ENCODE assay signal across 9 cellular contexts in genomic region chr9:6667633-6668280, GRCh38. TPM values are rescaled to one million over a fixed set of nuclear protein-coding genes. Genes with fewer than 3 reads are reported as not detected.
DNase-seq lines count a peak whose midpoint lies in the region; ATAC-seq and TF ChIP-seq lines count a peak whose summit lies in the region.
"Had no signal": no experiment of that assay in that cellular context is flagged by ENCODE, and none has a peak within 500 bp of the region (broad histone marks: within the 10 kb centered on the region; RNA-seq: fewer than 3 reads in every experiment).

No MANE protein-coding gene starts in this region.

- H3K27ac ChIP-seq in right atrium auricular region, result no peak overlapping the region
- no peak overlapping the region for H3K27ac ChIP-seq in dorsolateral prefrontal cortex

- DNase-seq in right atrium auricular region (ENCODE audit: low spot score) (no peak), Right ventricle myocardium inferior (ENCODE audit: missing footprints) (no peak), NCI-H446 (lab: John Stamatoyannopoulos, UW) (peak; percentile 39 to 70), dorsolateral prefrontal cortex (no peak), neural crest cell (ENCODE audit: low read depth, low spot score) (no peak), NCI-H510A treated with DMSO at 0.1 percent for 48 hours (lab: John Stamatoyannopoulos, UW) (no peak)
- DNase-seq: activated naive CD8-positive, alpha-beta T cell treated with anti-CD3 and anti-CD28 coated beads, Interleukin-2, amount 10 ng/mL, durations not matched to agents 7 days and 5 days had no signal

- H3K9me3 Mint-ChIP-seq in neural crest cell, result no peaks in the 10 kb centered on the region
- H3K9me3 Mint-ChIP-seq: activated naive CD8-positive, alpha-beta T cell treated with anti-CD3 and anti-CD28 coated beads, Interleukin-2, amount 10 ng/mL, durations not matched to agents 7 days and 5 days had no signal

- no peaks in the 10 kb centered on the region for H3K9me3 ChIP-seq in right atrium auricular region

- peaks cover 3% of the 10 kb centered on the region for H3K4me1 Mint-ChIP-seq in neural crest cell

- no peaks in the 10 kb centered on the region for H3K36me3 ChIP-seq in right atrium auricular region

- no peaks in the 10 kb centered on the region for H3K27me3 Mint-ChIP-seq in neural crest cell (ENCODE audit: low read depth)
- H3K27me3 Mint-ChIP-seq: activated naive CD8-positive, alpha-beta T cell treated with anti-CD3 and anti-CD28 coated beads, Interleukin-2, amount 10 ng/mL, durations not matched to agents 7 days and 5 days had no signal

- H3K4me1 ChIP-seq in right atrium auricular region, result no peaks in the 10 kb centered on the region

- H3K4me3 ChIP-seq in right atrium auricular region (no peak overlapping the region), dorsolateral prefrontal cortex (peak overlapping the region in 1 of 59 donors; percentile 16)

- TF ChIP-seq CTCF in right atrium auricular region (IDR thresholded peaks at IDR 0.05) (peak; percentile 37 to 61), dorsolateral prefrontal cortex (IDR thresholded peaks at IDR 0.05 in 54 of 56, conservative IDR thresholded peaks at IDR 0.05 in 2 of 56; ENCODE audit: low read depth in 1 of 56, partially characterized antibody in 56 of 56) (peak; percentile 40 to 79 (median 68)), neural crest cell (conservative IDR thresholded peaks at IDR 0.05) (peak; percentile 73)

- intact Hi-C loops in Right ventricle myocardium inferior (cut with DNase I) (loop anchor here (5.0 to 10.0 kb wide), 2 partner anchors 83 to 315 kb away; no protein-coding TSS in a partner anchor), dorsolateral prefrontal cortex (cut with DNase I) (loop anchor here (1.0 to 5.0 kb wide), 3 partner anchors 80 to 315 kb away; no protein-coding TSS in a partner anchor)

- H3K4me3 Mint-ChIP-seq in neural crest cell, result no peak overlapping the region
- H3K4me3 Mint-ChIP-seq: activated naive CD8-positive, alpha-beta T cell treated with anti-CD3 and anti-CD28 coated beads, Interleukin-2, amount 10 ng/mL, durations not matched to agents 7 days and 5 days had no signal

- H3K27me3 ChIP-seq in right atrium auricular region (no peaks in the 10 kb centered on the region), dorsolateral prefrontal cortex (no peaks in the 10 kb centered on the region)

- H3K36me3 Mint-ChIP-seq in neural crest cell (ENCODE audit: low read depth), result no peaks in the 10 kb centered on the region
- H3K36me3 Mint-ChIP-seq: activated naive CD8-positive, alpha-beta T cell treated with anti-CD3 and anti-CD28 coated beads, Interleukin-2, amount 10 ng/mL, durations not matched to agents 7 days and 5 days had no signal

- ATAC-seq in Right ventricle myocardium inferior (no peak), GM19455 (IDR thresholded peaks at IDR 0.05; ENCODE audit: unreplicated experiment) (no peak)
- no peak for ATAC-seq in activated CD4-positive, CD25-positive, alpha-beta regulatory T cell treated with anti-CD3 and anti-CD28 coated beads, Interleukin-2, amount 50 U/mL, for 24 hours

- no peak overlapping the region for H3K27ac Mint-ChIP-seq in neural crest cell (ENCODE audit: unreplicated experiment)
- H3K27ac Mint-ChIP-seq: activated naive CD8-positive, alpha-beta T cell treated with anti-CD3 and anti-CD28 coated beads, Interleukin-2, amount 10 ng/mL, durations not matched to agents 7 days and 5 days had no signal

RNA-seq across cellular contexts. Expression of gene GLDC, which starts 22.2 kb away (rescaled TPM):
- under 1 TPM in 1 of 2 donors, not detected in 1; 0.39 TPM for total RNA-seq in right atrium auricular region
- not detected for total RNA-seq in Right ventricle myocardium inferior
- total RNA-seq in dorsolateral prefrontal cortex, result 10 to 100 TPM in 119 of 120 experiments, 1 to 10 TPM in 1; 9.4 to 32.8 (median 20.0) TPM
- total RNA-seq in neural crest cell, result 37.4 and 37.8 TPM in 2 replicates
- total RNA-seq: activated naive CD8-positive, alpha-beta T cell treated with anti-CD3 and anti-CD28 coated beads, Interleukin-2, amount 10 ng/mL, durations not matched to agents 7 days and 5 days had no signal

Comparison
In these comparisons a context has a peak if more than half of its experiments do, and no peak if none do; other contexts are left out.
1. DNase-seq: peak in NCI-H446 (2 of 2); none in right atrium auricular region (single experiment), Right ventricle myocardium inferior (single experiment), dorsolateral prefrontal cortex (0 of 10), neural crest cell (single experiment) and NCI-H510A treated with DMSO at 0.1 percent for 48 hours (single experiment).
2. Peak in every context shown above with its lines, with median percentiles within 50 percentile points of each other: CTCF ChIP-seq.